9 cellular contexts compared by ENCODE assay signal in the genomic region with DNA sequence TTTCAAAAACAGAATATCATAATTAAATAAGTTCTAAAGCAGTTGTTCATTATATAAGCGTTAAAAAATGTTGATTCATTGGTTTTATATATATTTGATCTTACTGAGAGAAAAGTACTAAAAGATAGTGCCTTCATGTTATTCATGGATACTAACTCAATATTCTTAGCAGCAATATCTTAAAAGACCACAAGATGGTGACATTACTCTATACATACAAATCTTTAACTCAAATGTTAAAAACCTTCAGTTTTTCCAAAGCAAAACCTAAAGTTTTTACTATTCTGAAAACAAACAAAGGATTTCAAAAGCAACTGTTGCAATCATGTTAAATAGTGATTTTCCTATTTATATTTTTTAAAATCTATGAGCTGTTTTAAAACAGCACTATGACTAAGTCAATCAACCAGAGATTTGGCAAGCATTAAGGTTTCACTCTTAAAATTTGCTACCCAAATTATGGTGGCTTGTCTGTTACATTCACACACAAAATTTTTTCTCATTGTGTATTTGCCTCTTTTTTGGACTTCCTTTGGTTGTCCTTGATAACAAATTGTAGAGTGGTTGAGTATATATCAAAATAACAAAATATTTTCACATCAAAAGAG. TPM values are rescaled to one million over a fixed set of nuclear protein-coding genes. Genes with fewer than 3 reads are reported as not detected.
A peak's percentile ranks its signal among the peaks of the same experiment; 100 is the strongest.
DNase-seq lines count a peak whose midpoint lies in the region; ATAC-seq and TF ChIP-seq lines count a peak whose summit lies in the region.
"Had no signal": no experiment of that assay in that cellular context is flagged by ENCODE, and none has a peak within 500 bp of the region (broad histone marks: within the 10 kb centered on the region; RNA-seq: fewer than 3 reads in every experiment).

No MANE protein-coding gene starts in this region.

- no peaks in the 10 kb centered on the region for H3K36me3 Mint-ChIP-seq in nephron progenitor cell (ENCODE audit: low read depth)
- no peaks in the 10 kb centered on the region for H3K36me3 Mint-ChIP-seq in activated CD4-positive, alpha-beta memory T cell treated with anti-CD3 and anti-CD28 coated beads for 36 hours

- no peaks in the 10 kb centered on the region for H3K9me3 Mint-ChIP-seq in nephron progenitor cell
- H3K9me3 Mint-ChIP-seq in activated CD4-positive, alpha-beta memory T cell treated with anti-CD3 and anti-CD28 coated beads for 36 hours, result no peaks in the 10 kb centered on the region
- H3K9me3 Mint-ChIP-seq: stimulated activated naive CD8-positive, alpha-beta T cell treated with anti-CD3 and anti-CD28 coated beads, Interleukin-15, Interleukin-2, amounts not matched to agents 100 ng/mL and 50 ng/mL, for 24 hours had no signal

- no peaks in the 10 kb centered on the region for H3K27me3 Mint-ChIP-seq in nephron progenitor cell (ENCODE audit: low read depth, poor library complexity)
- H3K27me3 Mint-ChIP-seq in activated CD4-positive, alpha-beta memory T cell treated with anti-CD3 and anti-CD28 coated beads for 36 hours, result peaks cover 2% of the 10 kb centered on the region
- H3K27me3 Mint-ChIP-seq: stimulated activated naive CD8-positive, alpha-beta T cell treated with anti-CD3 and anti-CD28 coated beads, Interleukin-15, Interleukin-2, amounts not matched to agents 100 ng/mL and 50 ng/mL, for 24 hours had no signal

- no peak overlapping the region for H3K27ac Mint-ChIP-seq in nephron progenitor cell
- no peak overlapping the region for H3K27ac Mint-ChIP-seq in activated CD4-positive, alpha-beta memory T cell treated with anti-CD3 and anti-CD28 coated beads for 36 hours
- H3K27ac Mint-ChIP-seq: stimulated activated naive CD8-positive, alpha-beta T cell treated with anti-CD3 and anti-CD28 coated beads, Interleukin-15, Interleukin-2, amounts not matched to agents 100 ng/mL and 50 ng/mL, for 24 hours had no signal

- peaks cover 3% of the 10 kb centered on the region for H3K4me1 Mint-ChIP-seq in nephron progenitor cell
- no peaks in the 10 kb centered on the region for H3K4me1 Mint-ChIP-seq in activated CD4-positive, alpha-beta memory T cell treated with anti-CD3 and anti-CD28 coated beads for 36 hours (ENCODE audit: low read depth)

- peak; percentile 2 for DNase-seq in AG08396 (ENCODE audit: low spot score)
- peak; percentile 53 for DNase-seq in NCI-H1694 (lab: John Stamatoyannopoulos, UW)
- peak; percentile 15 for DNase-seq in cerebellar cortex (ENCODE audit: low spot score)
- no peak for DNase-seq in nephron progenitor cell
- no peak for DNase-seq in activated CD4-positive, alpha-beta memory T cell treated with anti-CD3 and anti-CD28 coated beads for 36 hours
- DNase-seq in stimulated activated CD4-positive, alpha-beta T cell treated with anti-CD3 and anti-CD28 coated beads, Interleukin-15, amount 100 ng/mL, for 24 hours, result no peak

- TF ChIP-seq CTCF in nephron progenitor cell (IDR thresholded peaks at IDR 0.05), result peak; percentile 72

- intact Hi-C loops in activated CD4-positive, alpha-beta memory T cell treated with anti-CD3 and anti-CD28 coated beads for 36 hours (cut with micrococcal nuclease), result loop anchor here (5.0 to 10.0 kb wide), 2 partner anchors 82 to 1045 kb away; no protein-coding TSS in a partner anchor

- ATAC-seq in GM18867 (IDR thresholded peaks at IDR 0.05; ENCODE audit: unreplicated experiment) (peak; percentile 66), GM21447 (IDR thresholded peaks at IDR 0.05; ENCODE audit: unreplicated experiment) (no peak)

- POLR2A ChIA-PET in activated CD4-positive, alpha-beta memory T cell treated with anti-CD3 and anti-CD28 coated beads for 36 hours (lab: Charles Lee), result no interaction called here

- no peak overlapping the region for H3K4me3 Mint-ChIP-seq in nephron progenitor cell
- no peak overlapping the region for H3K4me3 Mint-ChIP-seq in activated CD4-positive, alpha-beta memory T cell treated with anti-CD3 and anti-CD28 coated beads for 36 hours
- H3K4me3 Mint-ChIP-seq: stimulated activated naive CD8-positive, alpha-beta T cell treated with anti-CD3 and anti-CD28 coated beads, Interleukin-15, Interleukin-2, amounts not matched to agents 100 ng/mL and 50 ng/mL, for 24 hours had no signal

- CTCF ChIA-PET in activated CD4-positive, alpha-beta memory T cell treated with anti-CD3 and anti-CD28 coated beads for 36 hours (lab: Charles Lee), result interaction anchor here (1.0 to 1.2 kb wide), 2 partner anchors 82 to 110 kb away, joined by 3 to 4 read pairs; no protein-coding TSS in a partner anchor

RNA-seq across cellular contexts. Expression of gene RERGL, which starts 50.1 kb away (rescaled TPM):
- total RNA-seq in activated CD4-positive, alpha-beta memory T cell treated with anti-CD3 and anti-CD28 coated beads for 36 hours, result not detected

Comparison
In these comparisons a context has a peak if more than half of its experiments do, and no peak if none do; other contexts are left out.
1. DNase-seq: peak in AG08396 (single experiment), NCI-H1694 (single experiment) and cerebellar cortex (single experiment); none in nephron progenitor cell (single experiment), activated CD4-positive, alpha-beta memory T cell treated with anti-CD3 and anti-CD28 coated beads for 36 hours (single experiment) and stimulated activated CD4-positive, alpha-beta T cell treated with anti-CD3 and anti-CD28 coated beads, Interleukin-15, amount 100 ng/mL, for 24 hours (single experiment).